Comparison of ENCODE assay signal across 2 cellular contexts in genomic region chr21:44971672-44971995, GRCh38.
TF ChIP-seq lines count a peak whose summit lies in the region.

No MANE protein-coding gene starts in this region.

TF ChIP-seq in GM23338, 12 proteins besides CTCF, POLR2A, EP300 and RAD21:
- no peak for TF ChIP-seq JUNB (IDR thresholded peaks at IDR 0.05; ENCODE audit: unreplicated experiment)
- TF ChIP-seq CREB1 (CRISPR knock-in tag; IDR thresholded peaks at IDR 0.05; ENCODE audit: low read depth), result no peak
- TF ChIP-seq STAT1 (IDR thresholded peaks at IDR 0.05; ENCODE audit: unreplicated experiment), result no peak
- TF ChIP-seq NANOG (IDR thresholded peaks at IDR 0.05; ENCODE audit: borderline replicate concordance), result no peak
- no peak for TF ChIP-seq EZH2phosphoT487 (IDR thresholded peaks at IDR 0.05; ENCODE audit: unreplicated experiment)
- TF ChIP-seq ZNF331 (CRISPR knock-in tag; IDR thresholded peaks at IDR 0.05; ENCODE audit: low read depth), result no peak
- TF ChIP-seq ETS1 (IDR thresholded peaks at IDR 0.05), result no peak
- no peak for TF ChIP-seq ZNF114 (CRISPR knock-in tag; IDR thresholded peaks at IDR 0.05)
- no peak for TF ChIP-seq REST (IDR thresholded peaks at IDR 0.05; ENCODE audit: unreplicated experiment)
- no peak for TF ChIP-seq EZH2 (IDR thresholded peaks at IDR 0.05; ENCODE audit: low read depth, unreplicated experiment)
- no peak for TF ChIP-seq ZNF462 (CRISPR knock-in tag; IDR thresholded peaks at IDR 0.05)
- TF ChIP-seq POLR2AphosphoS5 (IDR thresholded peaks at IDR 0.05; ENCODE audit: low read depth), result no peak

TF ChIP-seq in IMR-90, 13 proteins besides CTCF, POLR2A, EP300 and RAD21:
- TF ChIP-seq MAZ (IDR thresholded peaks at IDR 0.05; ENCODE audit: borderline replicate concordance, low read depth, low read length), result no peak
- no peak for TF ChIP-seq USF2 (IDR thresholded peaks at IDR 0.05; ENCODE audit: low read depth, low read length)
- no peak for TF ChIP-seq RCOR1 (IDR thresholded peaks at IDR 0.05; ENCODE audit: insufficient replicate concordance, low read length)
- no peak for TF ChIP-seq CEBPB (IDR thresholded peaks at IDR 0.05; ENCODE audit: low read depth, low read length)
- no peak for TF ChIP-seq SMC3 (IDR thresholded peaks at IDR 0.05; ENCODE audit: low read depth, low read length)
- no peak for TF ChIP-seq MAFK (IDR thresholded peaks at IDR 0.05; ENCODE audit: low read depth, low read length)
- TF ChIP-seq MXI1 (IDR thresholded peaks at IDR 0.05; ENCODE audit: borderline replicate concordance, low read depth, low read length), result no peak
- TF ChIP-seq CHD1 (IDR thresholded peaks at IDR 0.05; ENCODE audit: low read depth, low read length), result no peak
- TF ChIP-seq NFE2L2 (IDR thresholded peaks at IDR 0.05; ENCODE audit: low read depth, low read length), result no peak
- no peak for TF ChIP-seq ELK1 (IDR thresholded peaks at IDR 0.05; ENCODE audit: borderline replicate concordance, low read depth, low read length)
